8 cellular contexts compared by ENCODE assay signal in the genomic region with DNA sequence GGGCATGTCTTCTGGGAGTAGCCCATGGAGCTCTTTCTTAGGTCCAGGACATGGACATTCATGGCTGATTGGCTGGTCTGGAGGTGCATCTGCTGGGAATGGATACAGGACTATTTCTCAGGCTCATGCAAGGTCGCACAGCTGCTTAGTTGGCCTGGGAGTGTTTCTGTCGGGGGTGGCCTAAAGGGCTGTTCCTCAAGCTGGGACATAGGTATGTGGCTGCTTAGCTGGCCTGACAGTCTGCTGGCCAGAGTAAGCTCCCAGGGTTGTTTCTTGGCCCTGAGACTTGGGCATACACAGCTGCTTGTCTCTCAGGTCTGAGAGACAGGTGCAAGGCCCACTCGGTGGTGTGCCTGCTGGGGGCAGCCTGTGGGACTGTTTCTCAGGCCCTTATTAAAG. TPM values are rescaled to one million over a fixed set of nuclear protein-coding genes. Genes with fewer than 3 reads are reported as not detected.
A peak's percentile ranks its signal among the peaks of the same experiment; 100 is the strongest.
DNase-seq lines count a peak whose midpoint lies in the region; ATAC-seq and TF ChIP-seq lines count a peak whose summit lies in the region.
"Not testable (repeated sequence)": the region's sequence is repeated elsewhere in the genome, so short reads cannot be mapped to it uniquely, and the experiment has no call there.

No MANE protein-coding gene starts in this region.

- peaks cover 31% of the 10 kb centered on the region for H3K4me1 ChIP-seq in BLaER1

- peaks cover 34% of the 10 kb centered on the region for H3K4me1 Mint-ChIP-seq in activated CD4-positive, alpha-beta memory T cell treated with anti-CD3 and anti-CD28 coated beads, Interleukin-2, amount 10 ng/mL, durations not matched to agents 7 days and 5 days
- H3K4me1 Mint-ChIP-seq in activated naive CD4-positive, alpha-beta T cell treated with anti-CD3 and anti-CD28 coated beads, Interleukin-2, amount 10 ng/mL, durations not matched to agents 7 days and 5 days = peaks cover 13% of the 10 kb centered on the region
- peaks cover 19% of the 10 kb centered on the region for H3K4me1 Mint-ChIP-seq in endothelial cell (ENCODE audit: unreplicated experiment)
- peaks cover 65% of the 10 kb centered on the region in 2 donors for H3K4me1 Mint-ChIP-seq in natural killer cell treated with Interleukin-12 subunit alpha and Interleukin-12 subunit beta and Interleukin-15 and Interleukin-18, amount 100 ng/mL, for 72 hours (ENCODE audit: low read depth in 2 of 2)
- peaks cover 35 to 70% of the 10 kb centered on the region in 2 donors for H3K4me1 Mint-ChIP-seq in stimulated activated naive B cell treated with anti-CD40 and anti-IgM and Interleukin-4, amounts not matched to agents 10 μg/mL and 1 μg/mL and 100 μg/mL, for 72 hours

- POLR2A ChIA-PET in activated CD4-positive, alpha-beta memory T cell treated with anti-CD3 and anti-CD28 coated beads, Interleukin-2, amount 10 ng/mL, durations not matched to agents 7 days and 5 days (lab: Charles Lee) = not testable (repeated sequence)

- H3K27me3 Mint-ChIP-seq in activated CD4-positive, alpha-beta memory T cell treated with anti-CD3 and anti-CD28 coated beads, Interleukin-2, amount 10 ng/mL, durations not matched to agents 7 days and 5 days; activated naive CD4-positive, alpha-beta T cell treated with anti-CD3 and anti-CD28 coated beads, Interleukin-2, amount 10 ng/mL, durations not matched to agents 7 days and 5 days; endothelial cell (ENCODE audit: unreplicated experiment); natural killer cell treated with Interleukin-12 subunit alpha and Interleukin-12 subunit beta and Interleukin-15 and Interleukin-18, amount 100 ng/mL, for 72 hours; stimulated activated naive B cell treated with anti-CD40 and anti-IgM and Interleukin-4, amounts not matched to agents 10 μg/mL and 1 μg/mL and 100 μg/mL, for 72 hours: not testable (repeated sequence)

- peak overlapping the region; percentile 72 for H3K4me2 ChIP-seq in BLaER1

- H3K4me3 Mint-ChIP-seq in activated CD4-positive, alpha-beta memory T cell treated with anti-CD3 and anti-CD28 coated beads, Interleukin-2, amount 10 ng/mL, durations not matched to agents 7 days and 5 days; activated naive CD4-positive, alpha-beta T cell treated with anti-CD3 and anti-CD28 coated beads, Interleukin-2, amount 10 ng/mL, durations not matched to agents 7 days and 5 days: not testable (repeated sequence)
- peak overlapping the region; percentile 31 for H3K4me3 Mint-ChIP-seq in endothelial cell (ENCODE audit: unreplicated experiment)
- peak overlapping the region; percentile 82 for H3K4me3 Mint-ChIP-seq in natural killer cell treated with Interleukin-12 subunit alpha and Interleukin-12 subunit beta and Interleukin-15 and Interleukin-18, amount 100 ng/mL, for 72 hours
- peak overlapping the region; percentile 17 to 25 for H3K4me3 Mint-ChIP-seq in stimulated activated naive B cell treated with anti-CD40 and anti-IgM and Interleukin-4, amounts not matched to agents 10 μg/mL and 1 μg/mL and 100 μg/mL, for 72 hours

- peaks cover 14% of the 10 kb centered on the region for H3K9me3 ChIP-seq in BLaER1

- H3K27ac Mint-ChIP-seq in activated CD4-positive, alpha-beta memory T cell treated with anti-CD3 and anti-CD28 coated beads, Interleukin-2, amount 10 ng/mL, durations not matched to agents 7 days and 5 days = peak overlapping the region; percentile 38
- peak overlapping the region; percentile 35 for H3K27ac Mint-ChIP-seq in activated naive CD4-positive, alpha-beta T cell treated with anti-CD3 and anti-CD28 coated beads, Interleukin-2, amount 10 ng/mL, durations not matched to agents 7 days and 5 days
- H3K27ac Mint-ChIP-seq in endothelial cell (ENCODE audit: unreplicated experiment) = not testable (repeated sequence)
- H3K27ac Mint-ChIP-seq in natural killer cell treated with Interleukin-12 subunit alpha and Interleukin-12 subunit beta and Interleukin-15 and Interleukin-18, amount 100 ng/mL, for 72 hours = peak overlapping the region; percentile 94 to 97
- peak overlapping the region; percentile 93 for H3K27ac Mint-ChIP-seq in stimulated activated naive B cell treated with anti-CD40 and anti-IgM and Interleukin-4, amounts not matched to agents 10 μg/mL and 1 μg/mL and 100 μg/mL, for 72 hours

- peak; percentile 32 for DNase-seq in GM12865 (ENCODE audit: low read depth)
- peak; percentile 90 for DNase-seq in RPMI7951 (ENCODE audit: low read depth)
- not testable (repeated sequence) for DNase-seq in activated CD4-positive, alpha-beta memory T cell treated with anti-CD3 and anti-CD28 coated beads, Interleukin-2, amount 10 ng/mL, durations not matched to agents 7 days and 5 days; activated naive CD4-positive, alpha-beta T cell treated with anti-CD3 and anti-CD28 coated beads, Interleukin-2, amount 10 ng/mL, durations not matched to agents 7 days and 5 days; endothelial cell (ENCODE audit: low spot score); natural killer cell treated with Interleukin-12 subunit alpha and Interleukin-12 subunit beta and Interleukin-15 and Interleukin-18, amount 100 ng/mL, for 72 hours (ENCODE audit: low spot score); stimulated activated naive B cell treated with anti-CD40 and anti-IgM and Interleukin-4, amounts not matched to agents 10 μg/mL and 1 μg/mL and 100 μg/mL, for 72 hours

- H3K36me3 ChIP-seq in BLaER1 = not testable (repeated sequence)

- peak overlapping the region; percentile 83 for H3K27ac ChIP-seq in BLaER1

- H3K9me3 Mint-ChIP-seq in activated CD4-positive, alpha-beta memory T cell treated with anti-CD3 and anti-CD28 coated beads, Interleukin-2, amount 10 ng/mL, durations not matched to agents 7 days and 5 days = peaks cover 16% of the 10 kb centered on the region
- H3K9me3 Mint-ChIP-seq in activated naive CD4-positive, alpha-beta T cell treated with anti-CD3 and anti-CD28 coated beads, Interleukin-2, amount 10 ng/mL, durations not matched to agents 7 days and 5 days = peaks cover 14% of the 10 kb centered on the region
- not testable (repeated sequence) for H3K9me3 Mint-ChIP-seq in endothelial cell (ENCODE audit: unreplicated experiment)
- H3K9me3 Mint-ChIP-seq in natural killer cell treated with Interleukin-12 subunit alpha and Interleukin-12 subunit beta and Interleukin-15 and Interleukin-18, amount 100 ng/mL, for 72 hours = peaks cover 13% of the 10 kb centered on the region
- H3K9me3 Mint-ChIP-seq in stimulated activated naive B cell treated with anti-CD40 and anti-IgM and Interleukin-4, amounts not matched to agents 10 μg/mL and 1 μg/mL and 100 μg/mL, for 72 hours = peaks cover 8 to 16% of the 10 kb centered on the region in 2 donors

- H4K20me1 ChIP-seq in BLaER1 = not testable (repeated sequence)

- peak overlapping the region; percentile 66; the same call in 1 of the 2 replicates for H3K9ac ChIP-seq in BLaER1

- not testable (repeated sequence) for H3K27me3 ChIP-seq in BLaER1

- peaks cover 50% of the 10 kb centered on the region for H3K36me3 Mint-ChIP-seq in activated CD4-positive, alpha-beta memory T cell treated with anti-CD3 and anti-CD28 coated beads, Interleukin-2, amount 10 ng/mL, durations not matched to agents 7 days and 5 days (ENCODE audit: low read depth)
- H3K36me3 Mint-ChIP-seq in activated naive CD4-positive, alpha-beta T cell treated with anti-CD3 and anti-CD28 coated beads, Interleukin-2, amount 10 ng/mL, durations not matched to agents 7 days and 5 days = peaks cover 22% of the 10 kb centered on the region
- H3K36me3 Mint-ChIP-seq in endothelial cell (ENCODE audit: low read depth, unreplicated experiment) = peaks cover 53% of the 10 kb centered on the region
- H3K36me3 Mint-ChIP-seq in natural killer cell treated with Interleukin-12 subunit alpha and Interleukin-12 subunit beta and Interleukin-15 and Interleukin-18, amount 100 ng/mL, for 72 hours = peaks cover 44% of the 10 kb centered on the region
- H3K36me3 Mint-ChIP-seq in stimulated activated naive B cell treated with anti-CD40 and anti-IgM and Interleukin-4, amounts not matched to agents 10 μg/mL and 1 μg/mL and 100 μg/mL, for 72 hours = peaks cover 58 to 75% of the 10 kb centered on the region in 2 donors

- ATAC-seq in natural killer cell treated with Interleukin-12 subunit alpha and Interleukin-12 subunit beta and Interleukin-15 and Interleukin-18, amount 100 ng/mL, for 72 hours = not testable (repeated sequence)
- peak in 1 of 2 donors; percentile 11 for ATAC-seq in stimulated activated naive B cell treated with anti-CD40 and anti-IgM and Interleukin-4, amounts not matched to agents 10 μg/mL and 1 μg/mL and 100 μg/mL, for 72 hours (replicated peaks)

- TF ChIP-seq CTCF in GM12865 (IDR thresholded peaks at IDR 0.05; ENCODE audit: insufficient read depth, low read depth, low read length, missing control alignments); endothelial cell (IDR thresholded peaks at IDR 0.05; ENCODE audit: unreplicated experiment): not testable (repeated sequence)

- CTCF ChIA-PET in activated CD4-positive, alpha-beta memory T cell treated with anti-CD3 and anti-CD28 coated beads, Interleukin-2, amount 10 ng/mL, durations not matched to agents 7 days and 5 days (lab: Charles Lee); activated naive CD4-positive, alpha-beta T cell treated with anti-CD3 and anti-CD28 coated beads, Interleukin-2, amount 10 ng/mL, durations not matched to agents 7 days and 5 days (lab: Charles Lee): not testable (repeated sequence)

- H3K4me3 ChIP-seq in BLaER1; GM12865 (ENCODE audit: low read depth, low read length): not testable (repeated sequence)

RNA-seq across cellular contexts. Expression of gene CSNK1E, which starts 57.2 kb away (rescaled TPM):
- total RNA-seq in RPMI7951 (2014; rRNA removed; shearing (Covaris generic)) = 68.1 and 82.1 TPM in 2 replicates
- total RNA-seq in activated CD4-positive, alpha-beta memory T cell treated with anti-CD3 and anti-CD28 coated beads, Interleukin-2, amount 10 ng/mL, durations not matched to agents 7 days and 5 days = 100 to 1,000 TPM in 1 of 2 experiments, 10 to 100 TPM in 1; 99.9 to 102 TPM
- total RNA-seq in endothelial cell (ENCODE audit: unreplicated experiment) = 144 TPM
- 100 to 1,000 TPM; 107 to 156 TPM for total RNA-seq in natural killer cell treated with Interleukin-12 subunit alpha and Interleukin-12 subunit beta and Interleukin-15 and Interleukin-18, amount 100 ng/mL, for 72 hours
